Comparison of ENCODE assay signal across 22 cellular contexts in genomic region chr1:5882367-5883128, GRCh38.
"Had no signal": no experiment of that assay in that cellular context is flagged by ENCODE, and none has a peak within 500 bp of the region (broad histone marks: within the 10 kb centered on the region; RNA-seq: fewer than 3 reads in every experiment).

No MANE protein-coding gene starts in this region.

- H3K4me1 ChIP-seq: breast epithelium, Peyer's patch had no signal

- H3K27me3 Mint-ChIP-seq: activated CD4-positive, alpha-beta memory T cell treated with anti-CD3 and anti-CD28 coated beads, Interleukin-2, amount 10 ng/mL, durations not matched to agents 7 days and 5 days; activated CD4-positive, alpha-beta T cell treated with anti-CD3 and anti-CD28 coated beads for 36 hours; activated naive CD4-positive, alpha-beta T cell treated with anti-CD3 and anti-CD28 coated beads, Interleukin-2, amount 50 U/mL, for 24 hours; activated T-cell treated with anti-CD3 and anti-CD28 coated beads, Interleukin-2, amount 50 U/mL, for 24 hours had no signal

- H3K9me3 ChIP-seq: Peyer's patch had no signal

- H3K27ac Mint-ChIP-seq: activated CD4-positive, alpha-beta memory T cell treated with anti-CD3 and anti-CD28 coated beads, Interleukin-2, amount 10 ng/mL, durations not matched to agents 7 days and 5 days; activated CD4-positive, alpha-beta T cell treated with anti-CD3 and anti-CD28 coated beads for 36 hours; activated naive CD4-positive, alpha-beta T cell treated with anti-CD3 and anti-CD28 coated beads, Interleukin-2, amount 50 U/mL, for 24 hours; activated T-cell treated with anti-CD3 and anti-CD28 coated beads, Interleukin-2, amount 50 U/mL, for 24 hours; activated T-helper 1 cell treated with anti-CD3 and anti-CD28 coated beads, Interleukin-12 subunit alpha, Interleukin-12 subunit beta, Interleukin-2, Interleukin-4 antibody, amounts not matched to agents 30 ng/mL and 10 ng/mL and 1 ng/mL, durations not matched to agents 14 hours and 24 hours and 36 hours had no signal

- H3K27ac ChIP-seq: breast epithelium, Peyer's patch, RWPE1, VCaP had no signal

- H3K4me1 Mint-ChIP-seq: activated CD4-positive, alpha-beta memory T cell treated with anti-CD3 and anti-CD28 coated beads, Interleukin-2, amount 10 ng/mL, durations not matched to agents 7 days and 5 days; activated CD4-positive, alpha-beta T cell treated with anti-CD3 and anti-CD28 coated beads for 36 hours; activated naive CD4-positive, alpha-beta T cell treated with anti-CD3 and anti-CD28 coated beads, Interleukin-2, amount 50 U/mL, for 24 hours had no signal

- DNase-seq: activated CD4-positive, alpha-beta memory T cell treated with anti-CD3 and anti-CD28 coated beads, Interleukin-2, amount 10 ng/mL, durations not matched to agents 7 days and 5 days; activated CD4-positive, alpha-beta T cell treated with anti-CD3 and anti-CD28 coated beads for 36 hours; activated CD4-positive, alpha-beta T cell treated with anti-CD3 and anti-CD28 coated beads, Interleukin-2, amount 50 U/mL, for 1 hour; activated effector memory CD4-positive, alpha-beta T cell treated with Interleukin-2 at 50 U/mL for 16 hours; activated naive CD4-positive, alpha-beta T cell; activated T-cell treated with anti-CD3 and anti-CD28 coated beads, Interleukin-2, amount 50 U/mL, for 24 hours; aorta; caudate nucleus; Kasumi-1; NCI-H1105 treated with DMSO at 0.1 percent for 48 hours; NCI-H1436 treated with DMSO at 0.1 percent for 48 hours; NCI-H187; NCI-H2081; NCI-H510A treated with DMSO at 0.1 percent for 48 hours; NCI-H69; Peyer's patch; SHP77 treated with DMSO at 0.1 percent for 48 hours had no signal

- H3K4me3 Mint-ChIP-seq: activated CD4-positive, alpha-beta memory T cell treated with anti-CD3 and anti-CD28 coated beads, Interleukin-2, amount 10 ng/mL, durations not matched to agents 7 days and 5 days; activated CD4-positive, alpha-beta T cell treated with anti-CD3 and anti-CD28 coated beads for 36 hours; activated naive CD4-positive, alpha-beta T cell treated with anti-CD3 and anti-CD28 coated beads, Interleukin-2, amount 50 U/mL, for 24 hours; activated T-cell treated with anti-CD3 and anti-CD28 coated beads, Interleukin-2, amount 50 U/mL, for 24 hours; activated T-helper 1 cell treated with anti-CD3 and anti-CD28 coated beads, Interleukin-12 subunit alpha, Interleukin-12 subunit beta, Interleukin-2, Interleukin-4 antibody, amounts not matched to agents 30 ng/mL and 10 ng/mL and 1 ng/mL, durations not matched to agents 14 hours and 24 hours and 36 hours had no signal

- H3K9me3 Mint-ChIP-seq: activated CD4-positive, alpha-beta memory T cell treated with anti-CD3 and anti-CD28 coated beads, Interleukin-2, amount 10 ng/mL, durations not matched to agents 7 days and 5 days; activated naive CD4-positive, alpha-beta T cell treated with anti-CD3 and anti-CD28 coated beads, Interleukin-2, amount 50 U/mL, for 24 hours; activated T-cell treated with anti-CD3 and anti-CD28 coated beads, Interleukin-2, amount 50 U/mL, for 24 hours had no signal

- H3K4me3 ChIP-seq: breast epithelium, Peyer's patch had no signal

- H3K27me3 ChIP-seq: breast epithelium, Peyer's patch had no signal

- ATAC-seq: activated CD4-positive, alpha-beta T cell treated with anti-CD3 and anti-CD28 coated beads for 36 hours had no signal

- H3K36me3 ChIP-seq: breast epithelium, Peyer's patch had no signal
